ENCODE assay signal across 7 cellular contexts in genomic region chr11:121249039-121249663, GRCh38. TPM values are rescaled to one million over a fixed set of nuclear protein-coding genes. Genes with fewer than 3 reads are reported as not detected.
DNase-seq lines count a peak whose midpoint lies in the region; ATAC-seq and TF ChIP-seq lines count a peak whose summit lies in the region.

No MANE protein-coding gene starts in this region.

- peak; percentile 76 for DNase-seq in DMS53 (lab: John Stamatoyannopoulos, UW)
- peak; percentile 67 for DNase-seq in GM23248
- peak; percentile 26 for DNase-seq in NCI-H460 (ENCODE audit: extremely low read depth, low read depth)
- DNase-seq in breast epithelium (ENCODE audit: low spot score in 2 of 2): no peak
- DNase-seq in kidney epithelial cell (ENCODE audit: low read depth): peak; percentile 14
- no peak for DNase-seq in type B pancreatic cell (ENCODE audit: extremely low spot score, unreplicated experiment)

- H3K27me3 Mint-ChIP-seq in type B pancreatic cell: peaks cover 4% of the 10 kb centered on the region

- H3K9ac ChIP-seq in GM23248: peak overlapping the region; percentile 23; the same call in 1 of the 2 replicates

- H3F3A ChIP-seq in GM23248 (ENCODE audit: insufficient read depth): no peaks in the 10 kb centered on the region

- H3K4me1 Mint-ChIP-seq in type B pancreatic cell (ENCODE audit: unreplicated experiment): peaks cover 4% of the 10 kb centered on the region

- H3K4me3 Mint-ChIP-seq in type B pancreatic cell: no peak overlapping the region

- H3K27ac ChIP-seq in GM23248 (no peak overlapping the region), breast epithelium (no peak overlapping the region)

- H3K4me3 ChIP-seq in GM23248 (peak overlapping the region; percentile 32), breast epithelium (no peak overlapping the region), kidney epithelial cell (ENCODE audit: low read depth, low read length) (no peak overlapping the region)

- in situ Hi-C loops in GM23248 (cut with MboI): no loop called here

- H2AFZ ChIP-seq in GM23248: peak overlapping the region; percentile 29

- H3K36me3 Mint-ChIP-seq in type B pancreatic cell: no peaks in the 10 kb centered on the region

- peak overlapping the region; percentile 61 for H3K4me2 ChIP-seq in GM23248 (ENCODE audit: unreplicated experiment)

- H3K4me1 ChIP-seq in GM23248 (ENCODE audit: insufficient read depth) (peaks cover 6% of the 10 kb centered on the region), breast epithelium (no peaks in the 10 kb centered on the region)

- H3K79me2 ChIP-seq in GM23248 (ENCODE audit: insufficient read depth): no peaks in the 10 kb centered on the region

- ATAC-seq in GM18909 (IDR thresholded peaks at IDR 0.05; ENCODE audit: poor library complexity, unreplicated experiment): no peak

- TF ChIP-seq POLR2A in breast epithelium (IDR thresholded peaks at IDR 0.05): no peak

- WGBS in GM23248 (ENCODE audit: low coverage in 1 of 2, low lambda C conversion rate in 2 of 2, missing lambda C conversion rate in 2 of 2), 2 experiments: 12 to 16% methylated on average over 7 of the region's 7 CpGs

- no peaks in the 10 kb centered on the region for H3K9me2 ChIP-seq in GM23248 (ENCODE audit: insufficient read depth)

- no peaks in the 10 kb centered on the region for H3K9me3 ChIP-seq in GM23248 (ENCODE audit: low read depth)
- H3K9me3 ChIP-seq in breast epithelium: no peaks in the 10 kb centered on the region

- intact Hi-C loops in breast epithelium (cut with DNase I; ENCODE audit: low total_unique reads): no loop called here

- no peak overlapping the region for H3K27ac Mint-ChIP-seq in type B pancreatic cell

- no peaks in the 10 kb centered on the region for H4K20me1 ChIP-seq in GM23248 (ENCODE audit: insufficient read depth)

- H3K9me3 Mint-ChIP-seq in type B pancreatic cell: no peaks in the 10 kb centered on the region

- no peaks in the 10 kb centered on the region for H3K36me3 ChIP-seq in GM23248 (ENCODE audit: low read depth)
- H3K36me3 ChIP-seq in breast epithelium: no peaks in the 10 kb centered on the region
- H3K36me3 ChIP-seq in kidney epithelial cell (ENCODE audit: control insufficient read depth, insufficient read depth, low read length): no peaks in the 10 kb centered on the region

- no peaks in the 10 kb centered on the region for H3K27me3 ChIP-seq in GM23248 (replicated peaks; ENCODE audit: insufficient read depth)
- no peaks in the 10 kb centered on the region for H3K27me3 ChIP-seq in breast epithelium
- no peaks in the 10 kb centered on the region for H3K27me3 ChIP-seq in kidney epithelial cell (ENCODE audit: control insufficient read depth, insufficient read depth, low read length)

- TF ChIP-seq CTCF in breast epithelium (IDR thresholded peaks at IDR 0.05) (peak; percentile 75 to 90 (median 76)), kidney epithelial cell (IDR thresholded peaks at IDR 0.05; ENCODE audit: insufficient read depth, low read length, poor library complexity, severe bottlenecking) (peak; percentile 71), type B pancreatic cell (conservative IDR thresholded peaks at IDR 0.05) (peak; percentile 86)

RNA-seq across cellular contexts. Expression of gene SC5D, which starts 43.4 kb away (rescaled TPM):
- total RNA-seq in GM23248 (2014; rRNA removed; shearing (Covaris generic)): 25.5 and 32.7 TPM in 2 replicates
- 27.7 and 28.4 TPM in 2 replicates for polyA plus RNA-seq in GM23248 (2016; fragmentation: Nextera tagmentation; extraction: Ambion mirVana)
- total RNA-seq in NCI-H460 (2014; rRNA removed; shearing (Covaris generic)): 21.7 and 23.9 TPM in 2 replicates
- polyA plus RNA-seq in NCI-H460 (2014; cell fraction: nucleus; rRNA removed): 38.5 and 67.6 TPM in 2 replicates
- 10 to 100 TPM; 25.8 to 54.7 (median 51.5) TPM for total RNA-seq in breast epithelium
- 34.5 and 39.7 TPM in 2 replicates for total RNA-seq in kidney epithelial cell
- 43.9 and 48.0 TPM in 2 replicates for total RNA-seq in type B pancreatic cell (ENCODE audit: low replicate concordance)

Comparison
In these comparisons a context has a peak if more than half of its experiments do, and no peak if none do; other contexts are left out.
1. DNase-seq: peak in DMS53 (single experiment), GM23248 (single experiment), NCI-H460 (single experiment) and kidney epithelial cell (single experiment); none in breast epithelium (0 of 2) and type B pancreatic cell (single experiment).
2. Peak in every context shown above with its lines, with median percentiles within 50 percentile points of each other: CTCF ChIP-seq.